In the genomic region with DNA sequence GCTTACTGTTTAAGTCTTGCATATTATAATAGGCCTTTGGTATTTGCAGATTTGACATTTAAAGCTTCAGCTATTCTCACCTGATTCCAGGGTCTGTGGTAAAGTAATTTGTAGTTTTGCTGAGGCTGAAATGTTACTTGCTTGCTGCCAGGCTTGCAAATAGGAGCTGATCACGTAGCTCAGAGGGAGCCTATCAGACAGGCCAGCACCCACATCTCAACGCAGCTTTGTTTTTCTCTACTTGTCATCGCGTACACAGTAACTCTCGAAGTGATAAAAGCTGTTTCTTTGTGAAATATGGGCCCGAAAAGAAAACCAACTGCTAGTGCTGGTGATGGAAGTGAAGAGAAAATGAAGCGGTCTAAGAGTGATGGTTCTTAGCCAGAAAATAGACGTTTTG, we compare ENCODE assay signal across 17 cellular contexts. TPM values are rescaled to one million over a fixed set of nuclear protein-coding genes. Genes with fewer than 3 reads are reported as not detected.
A peak's percentile ranks its signal among the peaks of the same experiment; 100 is the strongest.
DNase-seq lines count a peak whose midpoint lies in the region; ATAC-seq and TF ChIP-seq lines count a peak whose summit lies in the region.
"Had no signal": no experiment of that assay in that cellular context is flagged by ENCODE, and none has a peak within 500 bp of the region (broad histone marks: within the 10 kb centered on the region; RNA-seq: fewer than 3 reads in every experiment).

No MANE protein-coding gene starts in this region.

- H4K20me1 ChIP-seq in GM23338 (replicated peaks; ENCODE audit: insufficient read depth) = peaks cover 53% of the 10 kb centered on the region

- H3K9me3 Mint-ChIP-seq in GM23338 = no peaks in the 10 kb centered on the region

- no peak for ATAC-seq in GM23338
- no peak for ATAC-seq in HG03521 (IDR thresholded peaks at IDR 0.05; ENCODE audit: unreplicated experiment)

- no peaks in the 10 kb centered on the region for H3K9me3 ChIP-seq in cardiac muscle cell (ENCODE audit: low read depth)

- TF ChIP-seq CTCF in GM23338 (conservative IDR thresholded peaks at IDR 0.05; ENCODE audit: low read depth in 2 of 2) (no peak), VCaP (conservative IDR thresholded peaks at IDR 0.05) (no peak), cardiac muscle cell (IDR thresholded peaks at IDR 0.05; ENCODE audit: low read depth, low read length) (no peak), coronary artery (IDR thresholded peaks at IDR 0.05) (no peak)

- H3K4me1 Mint-ChIP-seq in GM23338 = peaks cover 3% of the 10 kb centered on the region; the same call in 2 of the 3 replicates

- H3K27ac ChIP-seq in GM23338 (ENCODE audit: low read depth) (no peak overlapping the region), VCaP (0 out of 2 replicates have a peak overlapping the region, but pooled peaks have one; percentile 1), cardiac muscle cell (peak overlapping the region; percentile 16), coronary artery (no peak overlapping the region)
- H3K27ac ChIP-seq: BLaER1 treated with 17β-estradiol and CSF1 and Interleukin-3, amounts not matched to agents 10 nM and 100 nM; KMS-11 had no signal

- peaks cover 40% of the 10 kb centered on the region for H3K36me3 Mint-ChIP-seq in GM23338 (ENCODE audit: low read depth)

- H3K4me1 ChIP-seq in GM23338 (ENCODE audit: insufficient read depth) (0 out of 2 replicates have a peak, but pooled peaks cover 3% of the 10 kb centered on the region), cardiac muscle cell (ENCODE audit: low read depth) (no peaks in the 10 kb centered on the region)

- peak overlapping the region; percentile 55; the same call in 1 of the 2 replicates for H3K27ac Mint-ChIP-seq in GM23338

- H2AFZ ChIP-seq in GM23338 = no peak overlapping the region

- no peak overlapping the region for H3K4me2 ChIP-seq in GM23338
- H3K4me2 ChIP-seq: KMS-11 had no signal

- no peaks in the 10 kb centered on the region for H3K27me3 ChIP-seq in GM23338 (ENCODE audit: insufficient read depth)
- no peaks in the 10 kb centered on the region for H3K27me3 ChIP-seq in cardiac muscle cell
- H3K27me3 ChIP-seq: BLaER1 treated with 17β-estradiol and CSF1 and Interleukin-3, amounts not matched to agents 10 nM and 100 nM had no signal

- H3F3A ChIP-seq in GM23338 (replicated peaks; ENCODE audit: low read depth) = no peaks in the 10 kb centered on the region

- peaks cover 3% of the 10 kb centered on the region for H3K27me3 Mint-ChIP-seq in GM23338 (ENCODE audit: insufficient read depth, low read depth, poor library complexity)

- peaks cover 13% of the 10 kb centered on the region for H3K36me3 ChIP-seq in GM23338 (ENCODE audit: insufficient read depth)
- H3K36me3 ChIP-seq in cardiac muscle cell = peaks cover 12% of the 10 kb centered on the region

- no peaks in the 10 kb centered on the region for H3K9me2 ChIP-seq in GM23338 (ENCODE audit: insufficient read depth)

- peaks cover 99% of the 10 kb centered on the region for H3K79me2 ChIP-seq in GM23338 (replicated peaks; ENCODE audit: insufficient read depth)

- H3K4me3 Mint-ChIP-seq in GM23338 = no peak overlapping the region

- DNase-seq in GM23338 (ENCODE audit: low spot score) (no peak), cardiac muscle cell (ENCODE audit: low read depth in 1 of 2, low spot score in 1 of 2) (peak in 1 of 2 donors; percentile 38), left kidney (ENCODE audit: low read depth, low spot score) (peak; percentile 47), coronary artery (ENCODE audit: low spot score) (no peak), hippocampal formation (lab: John Stamatoyannopoulos, UW) (no peak)
- DNase-seq: NCI-H1417; NCI-H187; NCI-H2107; NCI-H510A; NCI-H748 treated with DMSO at 0.1 percent for 48 hours; NK-92 treated with Interleukin-12 subunit alpha and Interleukin-12 subunit beta, amount 100 ng/mL, for 24 hours; SHP77 had no signal

- H3K4me3 ChIP-seq in GM23338 (no peak overlapping the region), cardiac muscle cell (no peak overlapping the region), coronary artery (no peak overlapping the region)
- H3K4me3 ChIP-seq: BLaER1 treated with 17β-estradiol and CSF1 and Interleukin-3, amounts not matched to agents 10 nM and 100 nM had no signal

TF ChIP-seq in GM23338, 12 proteins besides CTCF, POLR2A, EP300 and RAD21:
- no peak for TF ChIP-seq STAT1 (IDR thresholded peaks at IDR 0.05; ENCODE audit: unreplicated experiment)
- TF ChIP-seq, protein P1, sequence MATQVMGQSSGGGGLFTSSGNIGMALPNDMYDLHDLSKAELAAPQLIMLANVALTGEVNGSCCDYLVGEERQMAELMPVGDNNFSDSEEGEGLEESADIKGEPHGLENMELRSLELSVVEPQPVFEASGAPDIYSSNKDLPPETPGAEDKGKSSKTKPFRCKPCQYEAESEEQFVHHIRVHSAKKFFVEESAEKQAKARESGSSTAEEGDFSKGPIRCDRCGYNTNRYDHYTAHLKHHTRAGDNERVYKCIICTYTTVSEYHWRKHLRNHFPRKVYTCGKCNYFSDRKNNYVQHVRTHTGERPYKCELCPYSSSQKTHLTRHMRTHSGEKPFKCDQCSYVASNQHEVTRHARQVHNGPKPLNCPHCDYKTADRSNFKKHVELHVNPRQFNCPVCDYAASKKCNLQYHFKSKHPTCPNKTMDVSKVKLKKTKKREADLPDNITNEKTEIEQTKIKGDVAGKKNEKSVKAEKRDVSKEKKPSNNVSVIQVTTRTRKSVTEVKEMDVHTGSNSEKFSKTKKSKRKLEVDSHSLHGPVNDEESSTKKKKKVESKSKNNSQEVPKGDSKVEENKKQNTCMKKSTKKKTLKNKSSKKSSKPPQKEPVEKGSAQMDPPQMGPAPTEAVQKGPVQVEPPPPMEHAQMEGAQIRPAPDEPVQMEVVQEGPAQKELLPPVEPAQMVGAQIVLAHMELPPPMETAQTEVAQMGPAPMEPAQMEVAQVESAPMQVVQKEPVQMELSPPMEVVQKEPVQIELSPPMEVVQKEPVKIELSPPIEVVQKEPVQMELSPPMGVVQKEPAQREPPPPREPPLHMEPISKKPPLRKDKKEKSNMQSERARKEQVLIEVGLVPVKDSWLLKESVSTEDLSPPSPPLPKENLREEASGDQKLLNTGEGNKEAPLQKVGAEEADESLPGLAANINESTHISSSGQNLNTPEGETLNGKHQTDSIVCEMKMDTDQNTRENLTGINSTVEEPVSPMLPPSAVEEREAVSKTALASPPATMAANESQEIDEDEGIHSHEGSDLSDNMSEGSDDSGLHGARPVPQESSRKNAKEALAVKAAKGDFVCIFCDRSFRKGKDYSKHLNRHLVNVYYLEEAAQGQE (IDR thresholded peaks at IDR 0.05; ENCODE audit: unreplicated experiment) = no peak
- no peak for TF ChIP-seq JUNB (IDR thresholded peaks at IDR 0.05; ENCODE audit: unreplicated experiment)
- TF ChIP-seq POLR2AphosphoS5 (IDR thresholded peaks at IDR 0.05; ENCODE audit: low read depth) = no peak
- TF ChIP-seq NANOG (IDR thresholded peaks at IDR 0.05; ENCODE audit: borderline replicate concordance) = no peak
- no peak for TF ChIP-seq ZNF331 (CRISPR knock-in tag; IDR thresholded peaks at IDR 0.05; ENCODE audit: low read depth)

RNA-seq across cellular contexts. Expression of a gene that starts 23.4 kb away (rescaled TPM):
- total RNA-seq in GM23338 (2014; rRNA removed; shearing (Covaris generic)) = 128 and 139 TPM in 2 replicates
- polyA plus RNA-seq in GM23338 (2016; fragmentation: Nextera tagmentation; extraction: Ambion mirVana) (97.6 and 110 TPM in 2 replicates), cardiac muscle cell (56.1 and 62.4 TPM in 2 replicates)
- total RNA-seq in cardiac muscle cell = 40.7 and 55.7 TPM in 2 replicates

RNA-seq across cellular contexts. Expression of a gene that starts 36.3 kb away (rescaled TPM):
- total RNA-seq in GM23338 (2014; rRNA removed; shearing (Covaris generic)) = 0.35 and 1.0 TPM in 2 replicates
- polyA plus RNA-seq in GM23338 (2016; fragmentation: Nextera tagmentation; extraction: Ambion mirVana) (0.68 and 1.4 TPM in 2 replicates), cardiac muscle cell (0.39 and 0.61 TPM in 2 replicates)
- total RNA-seq in cardiac muscle cell = 0.15 and 1.0 TPM in 2 replicates

RNA-seq across cellular contexts. Expression of a gene that starts 41.8 kb away (rescaled TPM):
- total RNA-seq in GM23338 (2014; rRNA removed; shearing (Covaris generic)) = not detected in 2 replicates
- polyA plus RNA-seq in GM23338 (2016; fragmentation: Nextera tagmentation; extraction: Ambion mirVana) = 0.40 and 0.42 TPM in 2 replicates
- total RNA-seq in cardiac muscle cell = not detected in 2 replicates
- 0.13 and 0.27 TPM in 2 replicates for polyA plus RNA-seq in cardiac muscle cell
- total RNA-seq: H1 had no signal
- polyA plus RNA-seq: H1 had no signal

Comparison
In these comparisons a context has a peak if more than half of its experiments do, and no peak if none do; other contexts are left out.
1. H3K27ac ChIP-seq: peak in VCaP (single experiment) and cardiac muscle cell (single experiment); none in GM23338 (single experiment) and coronary artery (0 of 2).